In genomic region chr12:124537525-124538193, GRCh38 we compare ENCODE assay signal across 1 cellular context.
TF ChIP-seq lines count a peak whose summit lies in the region.

No MANE protein-coding gene starts in this region.

TF ChIP-seq in WTC11, 78 proteins besides CTCF, POLR2A, EP300 and RAD21 (continued from another document):
- TF ChIP-seq PRDM15 (CRISPR knock-in tag; IDR thresholded peaks at IDR 0.05) (no peak), OVOL2 (CRISPR knock-in tag; IDR thresholded peaks at IDR 0.05; ENCODE audit: borderline replicate concordance) (no peak), ZNF416 (CRISPR knock-in tag; IDR thresholded peaks at IDR 0.05) (no peak)
